Comparison of ENCODE assay signal across 1 cellular context in genomic region chr12:1575799-1576401, GRCh38.
TF ChIP-seq lines count a peak whose summit lies in the region.

No MANE protein-coding gene starts in this region.

TF ChIP-seq in HEK293, 187 proteins besides CTCF, POLR2A, EP300 and RAD21 (continued from another document and continues in another):
- TF ChIP-seq PRDM2 (tag by site-specific recombination; IDR thresholded peaks at IDR 0.05; ENCODE audit: borderline replicate concordance) (no peak), YY2 (tag by site-specific recombination; IDR thresholded peaks at IDR 0.05) (no peak), ZNF341 (tag by site-specific recombination; IDR thresholded peaks at IDR 0.05; ENCODE audit: low read depth) (peak; percentile 10; the same call in 1 of the 2 replicates), ZNF654 (tag by site-specific recombination; IDR thresholded peaks at IDR 0.05; ENCODE audit: low read depth) (no peak), ZXDB (tag by site-specific recombination; IDR thresholded peaks at IDR 0.05) (no peak), GLI2 (tag by site-specific recombination; IDR thresholded peaks at IDR 0.05; ENCODE audit: borderline replicate concordance, low read depth) (0 out of 2 replicates have a peak, but pooled peaks have one; percentile 70), ZNF785 (tag by site-specific recombination; IDR thresholded peaks at IDR 0.05) (no peak), ZNF366 (tag by site-specific recombination; conservative IDR thresholded peaks at IDR 0.05) (no peak), PATZ1 (tag by site-specific recombination; IDR thresholded peaks at IDR 0.05) (peak; percentile 62; the same call in 1 of the 2 replicates), ZNF530 (tag by site-specific recombination; IDR thresholded peaks at IDR 0.05; ENCODE audit: low read depth) (no peak), ZNF776 (tag by site-specific recombination; IDR thresholded peaks at IDR 0.05; ENCODE audit: borderline replicate concordance) (no peak), ZNF335 (tag by site-specific recombination; conservative IDR thresholded peaks at IDR 0.05) (no peak), BCL11B (tag by site-specific recombination; IDR thresholded peaks at IDR 0.05; ENCODE audit: low read depth) (0 out of 2 replicates have a peak, but pooled peaks have one; percentile 8), PRDM4 (tag by site-specific recombination; IDR thresholded peaks at IDR 0.05) (no peak), ZNF548 (tag by site-specific recombination; IDR thresholded peaks at IDR 0.05) (no peak), ZSCAN5A (tag by site-specific recombination; IDR thresholded peaks at IDR 0.05) (no peak), ZNF157 (tag by site-specific recombination; IDR thresholded peaks at IDR 0.05) (no peak), MEIS1 (CRISPR knock-in tag; IDR thresholded peaks at IDR 0.05; ENCODE audit: borderline replicate concordance) (no peak), ZNF404 (tag by site-specific recombination; IDR thresholded peaks at IDR 0.05) (no peak), BCL6B (tag by site-specific recombination; IDR thresholded peaks at IDR 0.05) (no peak), ZFHX2 (tag by site-specific recombination; conservative IDR thresholded peaks at IDR 0.05) (no peak), SP7 (tag by site-specific recombination; IDR thresholded peaks at IDR 0.05) (no peak)
- TF ChIP-seq, protein P1, sequence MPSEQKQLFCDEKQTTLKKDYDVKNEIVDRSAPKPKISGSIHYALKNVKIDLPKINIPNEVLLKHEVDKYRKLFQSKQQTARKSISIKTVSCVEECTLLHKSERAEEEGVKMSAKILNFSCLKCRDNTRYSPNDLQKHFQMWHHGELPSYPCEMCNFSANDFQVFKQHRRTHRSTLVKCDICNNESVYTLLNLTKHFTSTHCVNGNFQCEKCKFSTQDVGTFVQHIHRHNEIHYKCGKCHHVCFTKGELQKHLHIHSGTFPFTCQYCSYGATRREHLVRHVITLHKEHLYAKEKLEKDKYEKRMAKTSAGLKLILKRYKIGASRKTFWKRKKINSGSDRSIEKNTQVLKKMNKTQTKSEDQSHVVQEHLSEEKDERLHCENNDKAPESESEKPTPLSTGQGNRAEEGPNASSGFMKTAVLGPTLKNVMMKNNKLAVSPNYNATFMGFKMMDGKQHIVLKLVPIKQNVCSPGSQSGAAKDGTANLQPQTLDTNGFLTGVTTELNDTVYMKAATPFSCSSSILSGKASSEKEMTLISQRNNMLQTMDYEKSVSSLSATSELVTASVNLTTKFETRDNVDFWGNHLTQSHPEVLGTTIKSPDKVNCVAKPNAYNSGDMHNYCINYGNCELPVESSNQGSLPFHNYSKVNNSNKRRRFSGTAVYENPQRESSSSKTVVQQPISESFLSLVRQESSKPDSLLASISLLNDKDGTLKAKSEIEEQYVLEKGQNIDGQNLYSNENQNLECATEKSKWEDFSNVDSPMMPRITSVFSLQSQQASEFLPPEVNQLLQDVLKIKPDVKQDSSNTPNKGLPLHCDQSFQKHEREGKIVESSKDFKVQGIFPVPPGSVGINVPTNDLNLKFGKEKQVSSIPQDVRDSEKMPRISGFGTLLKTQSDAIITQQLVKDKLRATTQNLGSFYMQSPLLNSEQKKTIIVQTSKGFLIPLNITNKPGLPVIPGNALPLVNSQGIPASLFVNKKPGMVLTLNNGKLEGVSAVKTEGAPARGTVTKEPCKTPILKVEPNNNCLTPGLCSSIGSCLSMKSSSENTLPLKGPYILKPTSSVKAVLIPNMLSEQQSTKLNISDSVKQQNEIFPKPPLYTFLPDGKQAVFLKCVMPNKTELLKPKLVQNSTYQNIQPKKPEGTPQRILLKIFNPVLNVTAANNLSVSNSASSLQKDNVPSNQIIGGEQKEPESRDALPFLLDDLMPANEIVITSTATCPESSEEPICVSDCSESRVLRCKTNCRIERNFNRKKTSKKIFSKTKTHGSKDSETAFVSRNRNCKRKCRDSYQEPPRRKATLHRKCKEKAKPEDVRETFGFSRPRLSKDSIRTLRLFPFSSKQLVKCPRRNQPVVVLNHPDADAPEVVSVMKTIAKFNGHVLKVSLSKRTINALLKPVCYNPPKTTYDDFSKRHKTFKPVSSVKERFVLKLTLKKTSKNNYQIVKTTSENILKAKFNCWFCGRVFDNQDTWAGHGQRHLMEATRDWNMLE (tag by site-specific recombination; conservative IDR thresholded peaks at IDR 0.05; ENCODE audit: low read depth), result no peak
- TF ChIP-seq, protein P2, sequence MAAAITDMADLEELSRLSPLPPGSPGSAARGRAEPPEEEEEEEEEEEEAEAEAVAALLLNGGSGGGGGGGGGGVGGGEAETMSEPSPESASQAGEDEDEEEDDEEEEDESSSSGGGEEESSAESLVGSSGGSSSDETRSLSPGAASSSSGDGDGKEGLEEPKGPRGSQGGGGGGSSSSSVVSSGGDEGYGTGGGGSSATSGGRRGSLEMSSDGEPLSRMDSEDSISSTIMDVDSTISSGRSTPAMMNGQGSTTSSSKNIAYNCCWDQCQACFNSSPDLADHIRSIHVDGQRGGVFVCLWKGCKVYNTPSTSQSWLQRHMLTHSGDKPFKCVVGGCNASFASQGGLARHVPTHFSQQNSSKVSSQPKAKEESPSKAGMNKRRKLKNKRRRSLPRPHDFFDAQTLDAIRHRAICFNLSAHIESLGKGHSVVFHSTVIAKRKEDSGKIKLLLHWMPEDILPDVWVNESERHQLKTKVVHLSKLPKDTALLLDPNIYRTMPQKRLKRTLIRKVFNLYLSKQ (tag by site-specific recombination; IDR thresholded peaks at IDR 0.05; ENCODE audit: borderline replicate concordance), result no peak
- TF ChIP-seq, protein P3, sequence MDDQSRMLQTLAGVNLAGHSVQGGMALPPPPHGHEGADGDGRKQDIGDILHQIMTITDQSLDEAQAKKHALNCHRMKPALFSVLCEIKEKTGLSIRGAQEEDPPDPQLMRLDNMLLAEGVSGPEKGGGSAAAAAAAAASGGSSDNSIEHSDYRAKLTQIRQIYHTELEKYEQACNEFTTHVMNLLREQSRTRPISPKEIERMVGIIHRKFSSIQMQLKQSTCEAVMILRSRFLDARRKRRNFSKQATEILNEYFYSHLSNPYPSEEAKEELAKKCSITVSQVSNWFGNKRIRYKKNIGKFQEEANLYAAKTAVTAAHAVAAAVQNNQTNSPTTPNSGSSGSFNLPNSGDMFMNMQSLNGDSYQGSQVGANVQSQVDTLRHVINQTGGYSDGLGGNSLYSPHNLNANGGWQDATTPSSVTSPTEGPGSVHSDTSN (CRISPR knock-in tag; IDR thresholded peaks at IDR 0.05), result no peak
- TF ChIP-seq, protein P4, sequence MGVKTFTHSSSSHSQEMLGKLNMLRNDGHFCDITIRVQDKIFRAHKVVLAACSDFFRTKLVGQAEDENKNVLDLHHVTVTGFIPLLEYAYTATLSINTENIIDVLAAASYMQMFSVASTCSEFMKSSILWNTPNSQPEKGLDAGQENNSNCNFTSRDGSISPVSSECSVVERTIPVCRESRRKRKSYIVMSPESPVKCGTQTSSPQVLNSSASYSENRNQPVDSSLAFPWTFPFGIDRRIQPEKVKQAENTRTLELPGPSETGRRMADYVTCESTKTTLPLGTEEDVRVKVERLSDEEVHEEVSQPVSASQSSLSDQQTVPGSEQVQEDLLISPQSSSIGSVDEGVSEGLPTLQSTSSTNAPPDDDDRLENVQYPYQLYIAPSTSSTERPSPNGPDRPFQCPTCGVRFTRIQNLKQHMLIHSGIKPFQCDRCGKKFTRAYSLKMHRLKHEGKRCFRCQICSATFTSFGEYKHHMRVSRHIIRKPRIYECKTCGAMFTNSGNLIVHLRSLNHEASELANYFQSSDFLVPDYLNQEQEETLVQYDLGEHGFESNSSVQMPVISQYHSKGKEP (tag by site-specific recombination; IDR thresholded peaks at IDR 0.05), result peak; percentile 63; the same call in 1 of the 2 replicates
- TF ChIP-seq, protein P5, sequence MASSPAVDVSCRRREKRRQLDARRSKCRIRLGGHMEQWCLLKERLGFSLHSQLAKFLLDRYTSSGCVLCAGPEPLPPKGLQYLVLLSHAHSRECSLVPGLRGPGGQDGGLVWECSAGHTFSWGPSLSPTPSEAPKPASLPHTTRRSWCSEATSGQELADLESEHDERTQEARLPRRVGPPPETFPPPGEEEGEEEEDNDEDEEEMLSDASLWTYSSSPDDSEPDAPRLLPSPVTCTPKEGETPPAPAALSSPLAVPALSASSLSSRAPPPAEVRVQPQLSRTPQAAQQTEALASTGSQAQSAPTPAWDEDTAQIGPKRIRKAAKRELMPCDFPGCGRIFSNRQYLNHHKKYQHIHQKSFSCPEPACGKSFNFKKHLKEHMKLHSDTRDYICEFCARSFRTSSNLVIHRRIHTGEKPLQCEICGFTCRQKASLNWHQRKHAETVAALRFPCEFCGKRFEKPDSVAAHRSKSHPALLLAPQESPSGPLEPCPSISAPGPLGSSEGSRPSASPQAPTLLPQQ (tag by site-specific recombination; IDR thresholded peaks at IDR 0.05), result no peak
